Comparison of ENCODE assay signal across 8 cellular contexts in genomic region chr21:45542667-45543370, GRCh38. TPM values are rescaled to one million over a fixed set of nuclear protein-coding genes. Genes with fewer than 3 reads are reported as not detected.
A peak's percentile ranks its signal among the peaks of the same experiment; 100 is the strongest.
DNase-seq lines count a peak whose midpoint lies in the region; ATAC-seq, FAIRE-seq and TF ChIP-seq lines count a peak whose summit lies in the region.

No MANE protein-coding gene starts in this region.

- peak overlapping the region; percentile 63 for H3K4me3 Mint-ChIP-seq in T-helper 17 cell

- TF ChIP-seq CTCF in fibroblast of the aortic adventitia (IDR thresholded peaks at IDR 0.05; ENCODE audit: insufficient read depth, low read length), result no peak
- TF ChIP-seq CTCF in prostate gland (IDR thresholded peaks at IDR 0.05), result no peak

- H3K27me3 Mint-ChIP-seq in T-helper 17 cell, result no peaks in the 10 kb centered on the region

- no peak for DNase-seq in GM12891 (ENCODE audit: insufficient read length, low spot score)
- no peak for DNase-seq in T-helper 17 cell
- no peak for DNase-seq in fibroblast of the aortic adventitia (ENCODE audit: low read depth)
- DNase-seq in prostate gland (ENCODE audit: low spot score), result no peak
- no peak for DNase-seq in NCI-H2227 (lab: John Stamatoyannopoulos, UW; ENCODE audit: unreplicated experiment)
- DNase-seq in MV-4-11 (lab: John Stamatoyannopoulos, UW), result no peak

- peaks cover 14% of the 10 kb centered on the region for H3K4me1 Mint-ChIP-seq in T-helper 17 cell

- no peaks in the 10 kb centered on the region for H3K27me3 ChIP-seq in prostate gland (replicated peaks; ENCODE audit: insufficient read depth)

- peak overlapping the region; percentile 69 for H3K4me3 ChIP-seq in fibroblast of the aortic adventitia (ENCODE audit: low read depth, low read length)
- H3K4me3 ChIP-seq in prostate gland, result peak overlapping the region; percentile 76 to 77

- H3K9me3 ChIP-seq in T-helper 17 cell (ENCODE audit: control insufficient read depth, low read length, poor library complexity, severe bottlenecking), result no peaks in the 10 kb centered on the region
- H3K9me3 ChIP-seq in prostate gland, result no peaks in the 10 kb centered on the region

- 19% methylated on average over 24 of the region's 55 CpGs for WGBS in prostate gland

- intact Hi-C loops in prostate gland (cut with DNase I), result no loop called here

- no peak overlapping the region for H3K27ac Mint-ChIP-seq in T-helper 17 cell

- H3K27ac ChIP-seq in prostate gland, result peak overlapping the region; percentile 66 to 67

- H3K36me3 ChIP-seq in prostate gland, result no peaks in the 10 kb centered on the region

- no peaks in the 10 kb centered on the region for H3K36me3 Mint-ChIP-seq in T-helper 17 cell (ENCODE audit: low read depth)

- H3K4me1 ChIP-seq in prostate gland (replicated peaks), result peaks cover 4% of the 10 kb centered on the region

- TF ChIP-seq POLR2A in GM12891 (IDR thresholded peaks at IDR 0.05; ENCODE audit: low read depth, low read length) (no peak), prostate gland (IDR thresholded peaks at IDR 0.05) (no peak), GM18505 (IDR thresholded peaks at IDR 0.05; ENCODE audit: borderline replicate concordance, extremely low read depth, insufficient read depth, insufficient read length) (no peak)

- ATAC-seq in T-helper 17 cell, result no peak
- no peak for ATAC-seq in HG02678 (IDR thresholded peaks at IDR 0.05; ENCODE audit: unreplicated experiment)
- no peak for ATAC-seq in GM18505 (IDR thresholded peaks at IDR 0.05; ENCODE audit: unreplicated experiment)

- FAIRE-seq in GM12891 (lab: Jason Lieb, UNC), result peak; percentile 16

TF ChIP-seq in GM12891, 5 proteins besides CTCF, POLR2A, EP300 and RAD21:
- TF ChIP-seq PAX5 (IDR thresholded peaks at IDR 0.05; ENCODE audit: insufficient read depth, low read length, severe bottlenecking), result no peak
- TF ChIP-seq POLR2AphosphoS5 (IDR thresholded peaks at IDR 0.05; ENCODE audit: low read depth, low read length), result no peak
- TF ChIP-seq POU2F2 (IDR thresholded peaks at IDR 0.05; ENCODE audit: low read depth, low read length), result no peak
- TF ChIP-seq SPI1 (IDR thresholded peaks at IDR 0.05; ENCODE audit: low read depth, low read length), result no peak
- no peak for TF ChIP-seq TAF1 (IDR thresholded peaks at IDR 0.05; ENCODE audit: low read depth, low read length)

RNA-seq across cellular contexts. Expression of gene SLC19A1, which starts 0.6 kb away (rescaled TPM):
- polyA plus RNA-seq in GM12891 (2012; ENCODE audit: low read depth, missing spikeins), result 8.4 TPM
- total RNA-seq in T-helper 17 cell (10 to 100 TPM; 10.8 to 13.7 TPM), fibroblast of the aortic adventitia (ENCODE audit: low replicate concordance) (2.2 and 7.4 TPM in 2 replicates), prostate gland (10 to 100 TPM; 12.2 to 15.5 TPM)
